In genomic region chr1:194184402-194184801, GRCh38 we compare ENCODE assay signal across 13 cellular contexts.
A peak's percentile ranks its signal among the peaks of the same experiment; 100 is the strongest.
DNase-seq lines count a peak whose midpoint lies in the region; TF ChIP-seq lines count a peak whose summit lies in the region.
"Had no signal": no experiment of that assay in that cellular context is flagged by ENCODE, and none has a peak within 500 bp of the region (broad histone marks: within the 10 kb centered on the region; RNA-seq: fewer than 3 reads in every experiment).

No MANE protein-coding gene starts in this region.

- TF ChIP-seq CTCF in choroid plexus epithelial cell (conservative IDR thresholded peaks at IDR 0.05; ENCODE audit: low read depth, low read length): no peak

- DNase-seq in EH (ENCODE audit: low read depth) (peak; percentile 55), M059J (ENCODE audit: low read depth) (peak; percentile 25), choroid plexus epithelial cell (ENCODE audit: low read depth) (peak; percentile 27), NCI-H2171 (lab: John Stamatoyannopoulos, UW) (no peak), SKM-1 (lab: John Stamatoyannopoulos, UW; ENCODE audit: unreplicated experiment) (no peak), AG08396 (ENCODE audit: low spot score) (no peak)
- DNase-seq: Calu3; CD8-positive, alpha-beta T cell; GDM1; HCEC 1CT had no signal

- H3K4me3 ChIP-seq in choroid plexus epithelial cell (ENCODE audit: low read depth, low read length): no peak overlapping the region
- H3K4me3 ChIP-seq: BLaER1 treated with 17β-estradiol and CSF1 and Interleukin-3, amounts not matched to agents 10 nM and 100 nM; GM23338; K562 had no signal

Comparison
In these comparisons a context has a peak if more than half of its experiments do, and no peak if none do; other contexts are left out.
1. DNase-seq: peak in EH (single experiment), M059J (single experiment) and choroid plexus epithelial cell (single experiment); none in NCI-H2171 (single experiment), SKM-1 (single experiment) and AG08396 (single experiment).